Comparison of ENCODE assay signal across 19 cellular contexts in the genomic region with DNA sequence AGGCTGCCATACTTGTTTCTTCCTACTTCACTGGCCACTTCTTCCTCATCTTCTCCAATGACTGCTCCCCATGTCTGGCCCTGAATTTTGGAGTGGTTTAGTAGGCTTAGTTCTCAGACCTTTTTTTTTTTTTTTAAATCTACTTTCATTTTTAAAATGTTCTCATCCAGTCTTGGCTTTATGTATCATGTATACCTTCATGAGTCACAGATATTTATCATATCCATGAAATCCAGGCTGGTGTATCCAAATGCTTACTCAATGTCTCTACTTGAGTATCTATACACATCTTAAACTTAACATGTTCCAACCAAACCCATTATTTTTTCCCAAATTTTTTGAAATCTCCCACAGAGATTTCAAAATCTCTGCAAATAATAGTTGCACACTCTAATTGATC. TPM values are rescaled to one million over a fixed set of nuclear protein-coding genes. Genes with fewer than 3 reads are reported as not detected.
DNase-seq lines count a peak whose midpoint lies in the region; ATAC-seq and TF ChIP-seq lines count a peak whose summit lies in the region.
"Had no signal": no experiment of that assay in that cellular context is flagged by ENCODE, and none has a peak within 500 bp of the region (broad histone marks: within the 10 kb centered on the region; RNA-seq: fewer than 3 reads in every experiment).

No MANE protein-coding gene starts in this region.

- no TSS peak for BruUV-seq in PC-3 (replicated peaks; lab: Mats Ljungman, UMichigan)

- POLR2A ChIA-PET in PC-3 (lab: Charles Lee; ENCODE audit: unreplicated experiment), result no interaction called here

- CTCF ChIA-PET in PC-3 (lab: Charles Lee), result no interaction called here

- no peaks in the 10 kb centered on the region for H4K20me1 ChIP-seq in PC-3 (ENCODE audit: low read length)
- H4K20me1 ChIP-seq: BLaER1 treated with 17β-estradiol and CSF1 and Interleukin-3, amounts not matched to agents 10 nM and 100 nM had no signal

- H3K9ac ChIP-seq in PC-3 (ENCODE audit: low read length), result no peak overlapping the region
- H3K9ac ChIP-seq: BLaER1 treated with 17β-estradiol and CSF1 and Interleukin-3, amounts not matched to agents 10 nM and 100 nM had no signal

- H3K79me2 ChIP-seq in PC-3 (ENCODE audit: low read length), result no peaks in the 10 kb centered on the region

- peak overlapping the region; percentile 55; the same call in 1 of the 2 replicates for H3K4me2 ChIP-seq in PC-3 (ENCODE audit: low read length)
- H3K4me2 ChIP-seq: BLaER1 treated with 17β-estradiol and CSF1 and Interleukin-3, amounts not matched to agents 10 nM and 100 nM had no signal

- H3K27me3 ChIP-seq in PC-3 (ENCODE audit: low read length) (no peaks in the 10 kb centered on the region), stomach (no peaks in the 10 kb centered on the region)
- H3K27me3 ChIP-seq: BLaER1 treated with 17β-estradiol and CSF1 and Interleukin-3, amounts not matched to agents 10 nM and 100 nM had no signal

- H3K27me3 Mint-ChIP-seq in HFFc6 (ENCODE audit: insufficient read depth), result no peaks in the 10 kb centered on the region; the same call in 1 of the 2 replicates

- H3K4me1 ChIP-seq in PC-3 (ENCODE audit: insufficient read depth, low read length) (peaks cover 10% of the 10 kb centered on the region), stomach (no peaks in the 10 kb centered on the region)

- intact Hi-C loops in PC-3 (cut with micrococcal nuclease), result no loop called here
- intact Hi-C loops in stomach (cut with DNase I; ENCODE audit: low total_unique reads), result no loop called here

- TF ChIP-seq POLR2A in stomach (IDR thresholded peaks at IDR 0.05), result no peak

- H3K4me3 ChIP-seq in PC-3 (ENCODE audit: low read length) (no peak overlapping the region), stomach (no peak overlapping the region)
- H3K4me3 ChIP-seq: BLaER1 treated with 17β-estradiol and CSF1 and Interleukin-3, amounts not matched to agents 10 nM and 100 nM; SK-N-MC had no signal

- peaks cover 26% of the 10 kb centered on the region for H3K4me1 Mint-ChIP-seq in HFFc6 (ENCODE audit: low read depth)

- no peaks in the 10 kb centered on the region for H3K36me3 Mint-ChIP-seq in HFFc6 (ENCODE audit: low read depth)
- H3K36me3 Mint-ChIP-seq: CD8-positive, alpha-beta T cell had no signal

- H3K9me3 ChIP-seq in PC-3 (ENCODE audit: low read length) (no peaks in the 10 kb centered on the region), stomach (no peaks in the 10 kb centered on the region)
- H3K9me3 ChIP-seq: BLaER1 treated with 17β-estradiol and CSF1 and Interleukin-3, amounts not matched to agents 10 nM and 100 nM had no signal

- H3K9me3 Mint-ChIP-seq in HFFc6, result no peaks in the 10 kb centered on the region
- H3K9me3 Mint-ChIP-seq: CD8-positive, alpha-beta T cell had no signal

- no peaks in the 10 kb centered on the region for H3K9me2 ChIP-seq in PC-3 (replicated peaks; ENCODE audit: low read length)

- ATAC-seq in PC-3, result peak; percentile 46; the same call in 1 of the 2 replicates
- ATAC-seq: CD8-positive, alpha-beta T cell had no signal

- H3K27ac ChIP-seq in PC-3 (ENCODE audit: low read length) (no peak overlapping the region), epithelial cell of prostate (no peak overlapping the region), stomach (no peak overlapping the region)
- H3K27ac ChIP-seq: BLaER1 treated with 17β-estradiol and CSF1 and Interleukin-3, amounts not matched to agents 10 nM and 100 nM; SK-N-MC had no signal

- H3K27ac Mint-ChIP-seq in HFFc6, result no peak overlapping the region
- H3K27ac Mint-ChIP-seq: CD8-positive, alpha-beta T cell had no signal

- H2AFZ ChIP-seq in PC-3 (ENCODE audit: low read length), result no peak overlapping the region

- TF ChIP-seq CTCF in HFFc6 (IDR thresholded peaks at IDR 0.05) (no peak), PC-3 (conservative IDR thresholded peaks at IDR 0.05; ENCODE audit: low read depth, low read length) (no peak), stomach (IDR thresholded peaks at IDR 0.05) (no peak)

- H3K4me3 Mint-ChIP-seq in HFFc6, result 0 out of 2 replicates have a peak overlapping the region, but pooled peaks have one; percentile 3
- H3K4me3 Mint-ChIP-seq: CD8-positive, alpha-beta T cell had no signal

- H3F3A ChIP-seq in PC-3 (ENCODE audit: low read length, unreplicated experiment), result no peaks in the 10 kb centered on the region

- no peak for DNase-seq in HFFc6
- peak; percentile 57 for DNase-seq in PC-3
- peak; percentile 34 for DNase-seq in epithelial cell of prostate (ENCODE audit: low read depth, low spot score)
- peak; percentile 15 for DNase-seq in iris pigment epithelial cell (ENCODE audit: low read depth)
- no peak for DNase-seq in SKM-1 (lab: John Stamatoyannopoulos, UW; ENCODE audit: unreplicated experiment)
- no peak for DNase-seq in NCI-H2029 (lab: John Stamatoyannopoulos, UW)
- no peak for DNase-seq in stomach
- DNase-seq: ACHN; CD8-positive, alpha-beta T cell; H7; KBM-7; NCI-H1105 treated with DMSO at 0.1 percent for 48 hours; NCI-H2081 treated with DMSO at 0.1 percent for 48 hours; NCI-H2171 treated with DMSO at 0.1 percent for 48 hours; NCI-H446; NCI-H526 treated with DMSO at 0.1 percent for 48 hours; SHP77 treated with DMSO at 0.1 percent for 48 hours had no signal

- TF ChIP-seq EP300 in stomach (IDR thresholded peaks at IDR 0.05), result no peak

- H3K36me3 ChIP-seq in PC-3 (ENCODE audit: low read depth, low read length), result no peaks in the 10 kb centered on the region
- H3K36me3 ChIP-seq in stomach, result no peaks in the 10 kb centered on the region
- H3K36me3 ChIP-seq: BLaER1 treated with 17β-estradiol and CSF1 and Interleukin-3, amounts not matched to agents 10 nM and 100 nM had no signal

RNA-seq across cellular contexts. Expression of a gene that starts 26.3 kb away (rescaled TPM):
- total RNA-seq in HFFc6 (2021; fragmentation: NEBNext Ultra II Directional; extraction: Animal tissue kit (Norgen Biotek cat#: 25700)), result 10 to 100 TPM; 28.2 to 33.0 (median 32.1) TPM
- total RNA-seq in PC-3 (2014; rRNA removed) (12.7 and 16.9 TPM in 2 replicates), stomach (100 to 1,000 TPM in 1 of 5 donors, 10 to 100 TPM in 3, 1 to 10 TPM in 1; 5.2 to 102 (median 22.2) TPM)
- polyA plus RNA-seq in stomach, result 10 to 100 TPM; 39.9 to 71.8 (median 50.3) TPM

Comparison
In these comparisons a context has a peak if more than half of its experiments do, and no peak if none do; other contexts are left out.
1. DNase-seq: peak in PC-3 (single experiment), epithelial cell of prostate (single experiment) and iris pigment epithelial cell (single experiment); none in HFFc6 (single experiment), SKM-1 (single experiment), NCI-H2029 (single experiment) and stomach (single experiment).